ENCODE assay signal across 9 cellular contexts in genomic region chr1:43868741-43869067, GRCh38.
DNase-seq lines count a peak whose midpoint lies in the region; ATAC-seq and TF ChIP-seq lines count a peak whose summit lies in the region.
"Had no signal": no experiment of that assay in that cellular context is flagged by ENCODE, and none has a peak within 500 bp of the region (broad histone marks: within the 10 kb centered on the region; RNA-seq: fewer than 3 reads in every experiment).

No MANE protein-coding gene starts in this region.

- intact Hi-C loops in left lung (cut with DNase I), result no loop called here

- H4K8ac ChIP-seq in mesendoderm (ENCODE audit: low read depth, low read length), result no peak overlapping the region

- TF ChIP-seq CTCF in coronary artery (IDR thresholded peaks at IDR 0.05) (no peak), left lung (IDR thresholded peaks at IDR 0.05) (no peak)

- no peaks in the 10 kb centered on the region for H3K9me3 ChIP-seq in left lung

- no peak overlapping the region for H3K9ac ChIP-seq in mesendoderm (ENCODE audit: low read length)

- no peak overlapping the region for H3K4me3 ChIP-seq in coronary artery
- H3K4me3 ChIP-seq in left lung, result no peak overlapping the region
- H3K4me3 ChIP-seq in mesendoderm (ENCODE audit: low read length), result no peak overlapping the region

- no peak overlapping the region for H3K18ac ChIP-seq in mesendoderm (ENCODE audit: low read length)

- H3K56ac ChIP-seq in mesendoderm (ENCODE audit: low read length), result no peak overlapping the region

- H3K79me1 ChIP-seq in mesendoderm (ENCODE audit: low read length), result no peaks in the 10 kb centered on the region

- no peak overlapping the region for H2AK5ac ChIP-seq in mesendoderm (ENCODE audit: low read length)

- H3K36me3 ChIP-seq in left lung, result no peaks in the 10 kb centered on the region
- H3K36me3 ChIP-seq in mesendoderm (ENCODE audit: control insufficient read depth, insufficient read depth, low read length), result no peaks in the 10 kb centered on the region

- H4K5ac ChIP-seq in mesendoderm (ENCODE audit: low read length), result no peak overlapping the region

- H3K27ac ChIP-seq in coronary artery, result peak overlapping the region; percentile 32 to 56
- no peak overlapping the region for H3K27ac ChIP-seq in left lung
- no peak overlapping the region for H3K27ac ChIP-seq in mesendoderm (ENCODE audit: low read depth, low read length)

- H2BK15ac ChIP-seq in mesendoderm (replicated peaks; ENCODE audit: low read depth), result no peak overlapping the region

- no peak overlapping the region for H2BK120ac ChIP-seq in mesendoderm (ENCODE audit: low read depth, low read length)

- H3K4ac ChIP-seq in mesendoderm (ENCODE audit: low read depth, low read length), result no peak overlapping the region

- no CpG with 5 or more reads among the region's 2 CpGs for WGBS in mesendoderm (ENCODE audit: extremely low coverage, insufficient coverage, low lambda C conversion rate)

- H2BK5ac ChIP-seq in mesendoderm (ENCODE audit: low read length), result no peak overlapping the region

- H3K4me2 ChIP-seq in mesendoderm (ENCODE audit: low read length), result no peak overlapping the region

- H3K4me1 ChIP-seq in left lung, result peaks cover 4 to 35% of the 10 kb centered on the region in 2 donors
- H3K4me1 ChIP-seq in mesendoderm (ENCODE audit: control insufficient read depth, low read depth, low read length), result no peaks in the 10 kb centered on the region

- peak; percentile 49 for DNase-seq in AG08396 (ENCODE audit: low spot score)
- peak; percentile 76 for DNase-seq in M059J (ENCODE audit: low read depth)
- no peak for DNase-seq in coronary artery (ENCODE audit: low spot score)
- DNase-seq in left lung, result no peak
- DNase-seq in activated CD8-positive, alpha-beta memory T cell treated with anti-CD3 and anti-CD28 coated beads, Interleukin-2, amount 50 U/mL, for 48 hours, result no peak
- DNase-seq in mesendoderm, result no peak
- DNase-seq: SHP77 treated with DMSO at 0.1 percent for 48 hours had no signal

- H3K79me2 ChIP-seq in mesendoderm (ENCODE audit: control insufficient read depth, insufficient read depth, low read length), result no peaks in the 10 kb centered on the region

- no peaks in the 10 kb centered on the region for H3K27me3 ChIP-seq in left lung
- no peaks in the 10 kb centered on the region for H3K27me3 ChIP-seq in mesendoderm (ENCODE audit: insufficient read depth, low read length, poor library complexity)

- H3K23ac ChIP-seq in mesendoderm (ENCODE audit: low read length), result no peak overlapping the region

- ATAC-seq in left lung, result peak; percentile 43
- no peak for ATAC-seq in GM21786 (IDR thresholded peaks at IDR 0.05; ENCODE audit: unreplicated experiment)
- ATAC-seq in GM18867 (IDR thresholded peaks at IDR 0.05; ENCODE audit: unreplicated experiment), result no peak

Comparison
In these comparisons a context has a peak if more than half of its experiments do, and no peak if none do; other contexts are left out.
1. DNase-seq: peak in AG08396 (single experiment) and M059J (single experiment); none in coronary artery (single experiment), left lung (0 of 2), activated CD8-positive, alpha-beta memory T cell treated with anti-CD3 and anti-CD28 coated beads, Interleukin-2, amount 50 U/mL, for 48 hours (single experiment) and mesendoderm (single experiment).
2. H3K27ac ChIP-seq: peak in coronary artery (2 of 2); none in left lung (0 of 2) and mesendoderm (single experiment).